In the genomic region with DNA sequence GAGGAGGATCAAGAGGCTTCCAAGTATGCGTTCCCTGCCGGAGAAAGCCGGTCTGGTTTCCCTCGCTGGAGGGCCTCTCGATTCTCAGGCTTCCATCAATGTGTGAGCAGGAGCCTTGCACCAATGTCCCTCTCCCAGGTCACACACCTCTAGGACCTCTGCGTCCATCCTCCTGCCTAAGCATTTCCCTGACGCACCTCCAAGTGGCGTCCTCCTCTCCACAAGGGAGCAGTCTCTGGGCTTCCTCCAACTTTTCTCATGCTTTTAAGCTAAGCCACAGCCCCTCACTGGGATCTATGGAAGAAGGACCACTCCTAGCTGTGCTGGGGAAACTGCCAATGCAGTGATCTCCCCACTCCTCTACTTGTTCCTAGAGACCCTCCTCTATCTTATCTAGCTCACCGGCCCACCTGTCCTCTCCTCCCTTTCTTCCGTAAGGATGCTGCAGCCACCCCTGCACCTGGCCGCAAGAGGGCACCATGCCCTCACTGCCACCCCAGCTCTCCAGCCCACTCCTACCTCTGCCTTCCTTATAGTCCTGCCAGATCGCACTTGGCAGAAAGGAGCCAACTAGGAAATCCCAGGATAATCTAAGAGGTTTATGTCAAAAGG, we compare ENCODE assay signal across 7 cellular contexts.
DNase-seq lines count a peak whose midpoint lies in the region; ATAC-seq and TF ChIP-seq lines count a peak whose summit lies in the region.

No MANE protein-coding gene starts in this region.

- H3K27ac ChIP-seq in iPS-18a (ENCODE audit: low read length) (no peak overlapping the region), coronary artery (no peak overlapping the region)

- H3K4me1 ChIP-seq in iPS-18a (ENCODE audit: control insufficient read depth, low read depth, low read length), result peaks cover 40% of the 10 kb centered on the region

- no peak for TF ChIP-seq CTCF in coronary artery (IDR thresholded peaks at IDR 0.05)

- DNase-seq in GM19240 (ENCODE audit: insufficient read length, low spot score) (peak; percentile 15), NCI-H2107 treated with DMSO at 0.1 percent for 48 hours (lab: John Stamatoyannopoulos, UW; ENCODE audit: unreplicated experiment) (peak; percentile 23), activated T-helper 1 cell treated with Interleukin-2 at 50 U/mL for 16 hours (ENCODE audit: low read depth) (peak; percentile 17), coronary artery (ENCODE audit: low spot score) (no peak)
- DNase-seq in stimulated activated CD4-positive, alpha-beta T cell treated with anti-CD3 and anti-CD28 coated beads, TNF-alpha, amount 100 ng/mL, for 4 hours (ENCODE audit: low read depth in 3 of 3), result peak in 2 of 3 experiments; percentile 9 to 18

- H3K27me3 ChIP-seq in iPS-18a (ENCODE audit: control insufficient read depth, insufficient read depth, low read length), result no peaks in the 10 kb centered on the region

- no peak for ATAC-seq in GM18858 (IDR thresholded peaks at IDR 0.05; ENCODE audit: unreplicated experiment)

- peak overlapping the region; percentile 31 for H3K9ac ChIP-seq in iPS-18a (ENCODE audit: low read length)

- no peaks in the 10 kb centered on the region for H3K36me3 ChIP-seq in iPS-18a (ENCODE audit: control insufficient read depth, low read depth, low read length)

- H3K4me3 ChIP-seq in iPS-18a (ENCODE audit: low read length) (peak overlapping the region; percentile 26), coronary artery (no peak overlapping the region)

- H3K9me3 ChIP-seq in iPS-18a (ENCODE audit: control insufficient read depth, low read depth, low read length), result no peaks in the 10 kb centered on the region
